Comparison of ENCODE assay signal across 8 cellular contexts in genomic region chr3:142448424-142448823, GRCh38.
DNase-seq lines count a peak whose midpoint lies in the region; ATAC-seq and TF ChIP-seq lines count a peak whose summit lies in the region.

No MANE protein-coding gene starts in this region.

- TF ChIP-seq CTCF in GM06990 (IDR thresholded peaks at IDR 0.05; ENCODE audit: insufficient read depth, low read length, poor library complexity, severe bottlenecking) (no peak), foreskin fibroblast (IDR thresholded peaks at IDR 0.05; ENCODE audit: low read depth, low read length) (no peak)

- H3K9ac ChIP-seq in SK-N-MC (ENCODE audit: insufficient read length) = peak overlapping the region; percentile 98

- H3K4me3 ChIP-seq in GM06990 (replicated peaks; ENCODE audit: low read depth, low read length) = peak overlapping the region; percentile 87
- H3K4me3 ChIP-seq in SK-N-MC = peak overlapping the region; percentile 87
- peak overlapping the region; percentile 71 to 100 for H3K4me3 ChIP-seq in foreskin fibroblast (ENCODE audit: low read depth in 1 of 2, low read length in 2 of 2)
- peak overlapping the region; percentile 100 for H3K4me3 ChIP-seq in skeletal muscle cell (ENCODE audit: low read depth, low read length)

- DNase-seq in GM06990 (ENCODE audit: extremely low read depth, insufficient read length) (no peak), SK-N-MC (ENCODE audit: low read depth, low spot score) (no peak), foreskin fibroblast (peak in 1 of 2 donors; percentile 27), skeletal muscle cell (ENCODE audit: low read depth) (no peak), NCI-H1105 treated with DMSO at 0.1 percent for 48 hours (lab: John Stamatoyannopoulos, UW) (no peak)
- DNase-seq in activated CD4-positive, alpha-beta T cell treated with anti-CD3 and anti-CD28 coated beads for 4 hours = no peak

- H3K27ac ChIP-seq in SK-N-MC = peak overlapping the region; percentile 65

- H3K27me3 ChIP-seq in GM06990 (replicated peaks; ENCODE audit: control insufficient read depth, insufficient read depth, low read length) = no peaks in the 10 kb centered on the region

- no peak for ATAC-seq in HG03342 (IDR thresholded peaks at IDR 0.05; ENCODE audit: unreplicated experiment)
- ATAC-seq in HG03139 (IDR thresholded peaks at IDR 0.05; ENCODE audit: unreplicated experiment) = no peak

- H3K36me3 ChIP-seq in GM06990 (ENCODE audit: control insufficient read depth, insufficient read depth, low read length) = peaks cover 2% of the 10 kb centered on the region; the same call in 1 of the 2 replicates
- H3K36me3 ChIP-seq in SK-N-MC (ENCODE audit: insufficient read depth, low read length) = peaks cover 33% of the 10 kb centered on the region

- no peaks in the 10 kb centered on the region for H3K9me3 ChIP-seq in SK-N-MC (ENCODE audit: low read depth, low read length)
